In the genomic region with DNA sequence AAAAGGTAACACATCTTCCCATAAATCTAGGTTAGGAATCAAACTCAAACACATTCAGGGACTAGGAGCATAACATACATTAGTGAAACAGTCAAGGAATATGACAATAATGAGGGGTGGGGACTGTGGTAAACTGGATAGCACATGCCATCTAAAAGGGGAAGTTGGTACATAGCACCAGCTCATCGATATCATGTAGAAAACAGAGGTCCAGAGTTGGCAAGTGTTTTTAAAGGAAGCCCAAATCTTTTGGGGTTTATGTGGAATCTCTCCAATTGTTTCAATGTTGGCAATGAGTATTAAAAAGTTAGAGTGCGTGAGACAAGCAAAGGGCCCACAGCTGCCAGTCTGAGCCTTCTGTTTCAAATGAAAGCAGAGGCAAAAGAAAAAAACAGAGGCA, we compare ENCODE assay signal across 12 cellular contexts. TPM values are rescaled to one million over a fixed set of nuclear protein-coding genes. Genes with fewer than 3 reads are reported as not detected.
DNase-seq lines count a peak whose midpoint lies in the region; ATAC-seq and TF ChIP-seq lines count a peak whose summit lies in the region.
"Had no signal": no experiment of that assay in that cellular context is flagged by ENCODE, and none has a peak within 500 bp of the region (broad histone marks: within the 10 kb centered on the region; RNA-seq: fewer than 3 reads in every experiment).

No MANE protein-coding gene starts in this region.

- DNase-seq in stimulated activated naive CD8-positive, alpha-beta T cell treated with anti-CD3 and anti-CD28 coated beads, Interleukin-15, Interleukin-2, amounts not matched to agents 100 U/mL and 50 U/mL, for 24 hours, result no peak
- DNase-seq in activated naive CD8-positive, alpha-beta T cell treated with anti-CD3 and anti-CD28 coated beads for 36 hours, result no peak
- DNase-seq in naive thymus-derived CD8-positive, alpha-beta T cell, result no peak
- DNase-seq in SHP77 treated with DMSO at 0.1 percent for 48 hours (lab: John Stamatoyannopoulos, UW), result no peak
- DNase-seq in activated CD4-positive, CD25-positive, alpha-beta regulatory T cell (lab: John Stamatoyannopoulos, UW), result no peak
- DNase-seq in omental fat pad (ENCODE audit: low spot score), result no peak
- DNase-seq: activated T-cell treated with anti-CD3 and anti-CD28 coated beads, Interleukin-2, amount 50 U/mL, for 72 hours; dermis blood vessel endothelial cell; Karpas-422; NCI-H446 treated with DMSO at 0.1 percent for 48 hours had no signal

- H3K4me3 Mint-ChIP-seq in stimulated activated naive CD8-positive, alpha-beta T cell treated with anti-CD3 and anti-CD28 coated beads, Interleukin-15, Interleukin-2, amounts not matched to agents 100 ng/mL and 50 ng/mL, for 24 hours, result peak overlapping the region; percentile 27
- no peak overlapping the region for H3K4me3 Mint-ChIP-seq in activated naive CD8-positive, alpha-beta T cell treated with anti-CD3 and anti-CD28 coated beads for 36 hours
- H3K4me3 Mint-ChIP-seq in naive thymus-derived CD8-positive, alpha-beta T cell, result peak overlapping the region in 7 of 10 donors; percentile 3 to 83 (median 38)

- H3K9me3 Mint-ChIP-seq in stimulated activated naive CD8-positive, alpha-beta T cell treated with anti-CD3 and anti-CD28 coated beads, Interleukin-15, Interleukin-2, amounts not matched to agents 100 ng/mL and 50 ng/mL, for 24 hours, result no peaks in the 10 kb centered on the region
- H3K9me3 Mint-ChIP-seq in activated naive CD8-positive, alpha-beta T cell treated with anti-CD3 and anti-CD28 coated beads for 36 hours, result no peaks in the 10 kb centered on the region
- no peaks in the 10 kb centered on the region for H3K9me3 Mint-ChIP-seq in naive thymus-derived CD8-positive, alpha-beta T cell
- H3K9me3 Mint-ChIP-seq: activated T-cell treated with anti-CD3 and anti-CD28 coated beads, Interleukin-2, amount 50 U/mL, for 72 hours had no signal

- ATAC-seq in stimulated activated naive CD8-positive, alpha-beta T cell treated with anti-CD3 and anti-CD28 coated beads, Interleukin-15, Interleukin-2, amounts not matched to agents 100 U/mL and 50 U/mL, for 24 hours, result no peak
- no peak for ATAC-seq in naive thymus-derived CD8-positive, alpha-beta T cell
- ATAC-seq in GM18909 (IDR thresholded peaks at IDR 0.05; ENCODE audit: poor library complexity, unreplicated experiment), result no peak
- no peak for ATAC-seq in omental fat pad (ENCODE audit: low FRiP score)
- ATAC-seq: activated T-cell treated with anti-CD3 and anti-CD28 coated beads, Interleukin-2, amount 50 U/mL, for 72 hours had no signal

- POLR2A ChIA-PET in naive thymus-derived CD8-positive, alpha-beta T cell (lab: Charles Lee), result interaction anchor here (0.9 to 6.6 kb wide), 7 partner anchors 9 to 388 kb away, joined by 3 to 399 read pairs (median 5); partner anchors contain the start of genes CREB1 and KLF7

- H3K27ac Mint-ChIP-seq in stimulated activated naive CD8-positive, alpha-beta T cell treated with anti-CD3 and anti-CD28 coated beads, Interleukin-15, Interleukin-2, amounts not matched to agents 100 ng/mL and 50 ng/mL, for 24 hours, result peak overlapping the region; percentile 83
- H3K27ac Mint-ChIP-seq in activated naive CD8-positive, alpha-beta T cell treated with anti-CD3 and anti-CD28 coated beads for 36 hours, result peak overlapping the region; percentile 87
- H3K27ac Mint-ChIP-seq in naive thymus-derived CD8-positive, alpha-beta T cell, result peak overlapping the region; percentile 92 to 98 (median 96)

- H3K36me3 Mint-ChIP-seq in stimulated activated naive CD8-positive, alpha-beta T cell treated with anti-CD3 and anti-CD28 coated beads, Interleukin-15, Interleukin-2, amounts not matched to agents 100 ng/mL and 50 ng/mL, for 24 hours (ENCODE audit: low read depth), result peaks cover 20% of the 10 kb centered on the region
- H3K36me3 Mint-ChIP-seq in activated naive CD8-positive, alpha-beta T cell treated with anti-CD3 and anti-CD28 coated beads for 36 hours, result peaks cover 27% of the 10 kb centered on the region
- peaks cover 3 to 12% (median 5%) of the 10 kb centered on the region in 3 donors for H3K36me3 Mint-ChIP-seq in naive thymus-derived CD8-positive, alpha-beta T cell

- H3K27me3 Mint-ChIP-seq in stimulated activated naive CD8-positive, alpha-beta T cell treated with anti-CD3 and anti-CD28 coated beads, Interleukin-15, Interleukin-2, amounts not matched to agents 100 ng/mL and 50 ng/mL, for 24 hours, result no peaks in the 10 kb centered on the region
- H3K27me3 Mint-ChIP-seq in activated naive CD8-positive, alpha-beta T cell treated with anti-CD3 and anti-CD28 coated beads for 36 hours, result no peaks in the 10 kb centered on the region
- no peaks in the 10 kb centered on the region for H3K27me3 Mint-ChIP-seq in naive thymus-derived CD8-positive, alpha-beta T cell

- no peak for TF ChIP-seq CTCF in omental fat pad (IDR thresholded peaks at IDR 0.05)

- H3K4me1 Mint-ChIP-seq in stimulated activated naive CD8-positive, alpha-beta T cell treated with anti-CD3 and anti-CD28 coated beads, Interleukin-15, Interleukin-2, amounts not matched to agents 100 ng/mL and 50 ng/mL, for 24 hours (ENCODE audit: low read depth), result peaks cover 91% of the 10 kb centered on the region
- H3K4me1 Mint-ChIP-seq in activated naive CD8-positive, alpha-beta T cell treated with anti-CD3 and anti-CD28 coated beads for 36 hours, result peaks cover 74% of the 10 kb centered on the region
- peaks cover 43 to 92% (median 88%) of the 10 kb centered on the region in 4 donors for H3K4me1 Mint-ChIP-seq in naive thymus-derived CD8-positive, alpha-beta T cell

RNA-seq across cellular contexts. Expression of gene KLF7, which starts 24.4 kb away (rescaled TPM):
- total RNA-seq in activated naive CD8-positive, alpha-beta T cell treated with anti-CD3 and anti-CD28 coated beads for 36 hours, result 10 to 100 TPM in 1 of 2 experiments, 1 to 10 TPM in 1; 8.2 to 10.1 TPM
- 10 to 100 TPM; 79.5 to 89.2 TPM for total RNA-seq in naive thymus-derived CD8-positive, alpha-beta T cell
- 10 to 100 TPM; 15.2 to 29.6 (median 16.3) TPM for polyA plus RNA-seq in naive thymus-derived CD8-positive, alpha-beta T cell
- 10 to 100 TPM; 23.0 to 76.3 (median 32.4) TPM for total RNA-seq in omental fat pad
